ENCODE assay signal across 1 cellular context in the genomic region with DNA sequence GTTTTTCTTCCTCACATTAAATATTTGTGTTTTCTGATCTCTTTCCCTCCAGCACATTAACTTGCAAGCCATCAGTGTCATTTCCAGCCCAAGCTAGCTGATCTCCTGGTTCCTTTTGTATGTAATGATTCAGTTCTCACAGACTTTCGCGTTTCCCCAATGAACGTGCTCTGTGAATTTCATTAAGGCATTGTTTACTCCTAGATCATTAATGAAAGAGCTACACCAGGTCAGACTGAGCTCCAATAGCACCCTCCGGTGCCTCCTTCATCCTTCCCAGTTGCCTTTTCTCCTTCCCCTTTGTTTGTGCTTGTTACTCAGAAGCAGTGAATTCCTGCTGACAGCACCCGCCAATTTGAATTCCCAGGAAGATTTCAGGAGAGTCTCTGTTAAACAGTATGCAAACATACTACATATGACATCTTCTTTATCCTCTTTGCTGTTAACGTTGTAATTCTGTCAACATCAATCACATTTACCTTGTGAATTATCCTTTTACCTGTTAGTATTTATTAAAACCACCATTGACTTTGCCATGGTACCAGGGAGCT.
TF ChIP-seq lines count a peak whose summit lies in the region.

No MANE protein-coding gene starts in this region.

TF ChIP-seq in GM12878, 131 proteins besides CTCF, POLR2A, EP300 and RAD21:
- no peak for TF ChIP-seq NR2C1 (IDR thresholded peaks at IDR 0.05)
- TF ChIP-seq, protein P1, sequence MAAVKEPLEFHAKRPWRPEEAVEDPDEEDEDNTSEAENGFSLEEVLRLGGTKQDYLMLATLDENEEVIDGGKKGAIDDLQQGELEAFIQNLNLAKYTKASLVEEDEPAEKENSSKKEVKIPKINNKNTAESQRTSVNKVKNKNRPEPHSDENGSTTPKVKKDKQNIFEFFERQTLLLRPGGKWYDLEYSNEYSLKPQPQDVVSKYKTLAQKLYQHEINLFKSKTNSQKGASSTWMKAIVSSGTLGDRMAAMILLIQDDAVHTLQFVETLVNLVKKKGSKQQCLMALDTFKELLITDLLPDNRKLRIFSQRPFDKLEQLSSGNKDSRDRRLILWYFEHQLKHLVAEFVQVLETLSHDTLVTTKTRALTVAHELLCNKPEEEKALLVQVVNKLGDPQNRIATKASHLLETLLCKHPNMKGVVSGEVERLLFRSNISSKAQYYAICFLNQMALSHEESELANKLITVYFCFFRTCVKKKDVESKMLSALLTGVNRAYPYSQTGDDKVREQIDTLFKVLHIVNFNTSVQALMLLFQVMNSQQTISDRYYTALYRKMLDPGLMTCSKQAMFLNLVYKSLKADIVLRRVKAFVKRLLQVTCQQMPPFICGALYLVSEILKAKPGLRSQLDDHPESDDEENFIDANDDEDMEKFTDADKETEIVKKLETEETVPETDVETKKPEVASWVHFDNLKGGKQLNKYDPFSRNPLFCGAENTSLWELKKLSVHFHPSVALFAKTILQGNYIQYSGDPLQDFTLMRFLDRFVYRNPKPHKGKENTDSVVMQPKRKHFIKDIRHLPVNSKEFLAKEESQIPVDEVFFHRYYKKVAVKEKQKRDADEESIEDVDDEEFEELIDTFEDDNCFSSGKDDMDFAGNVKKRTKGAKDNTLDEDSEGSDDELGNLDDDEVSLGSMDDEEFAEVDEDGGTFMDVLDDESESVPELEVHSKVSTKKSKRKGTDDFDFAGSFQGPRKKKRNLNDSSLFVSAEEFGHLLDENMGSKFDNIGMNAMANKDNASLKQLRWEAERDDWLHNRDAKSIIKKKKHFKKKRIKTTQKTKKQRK (IDR thresholded peaks at IDR 0.05; ENCODE audit: low read depth, low read length), result 0 out of 2 replicates have a peak, but pooled peaks have one; percentile 16
- TF ChIP-seq, protein P2, sequence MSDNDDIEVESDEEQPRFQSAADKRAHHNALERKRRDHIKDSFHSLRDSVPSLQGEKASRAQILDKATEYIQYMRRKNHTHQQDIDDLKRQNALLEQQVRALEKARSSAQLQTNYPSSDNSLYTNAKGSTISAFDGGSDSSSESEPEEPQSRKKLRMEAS (IDR thresholded peaks at IDR 0.05; ENCODE audit: low read depth, low read length), result no peak
